8 cellular contexts compared by ENCODE assay signal in the genomic region with DNA sequence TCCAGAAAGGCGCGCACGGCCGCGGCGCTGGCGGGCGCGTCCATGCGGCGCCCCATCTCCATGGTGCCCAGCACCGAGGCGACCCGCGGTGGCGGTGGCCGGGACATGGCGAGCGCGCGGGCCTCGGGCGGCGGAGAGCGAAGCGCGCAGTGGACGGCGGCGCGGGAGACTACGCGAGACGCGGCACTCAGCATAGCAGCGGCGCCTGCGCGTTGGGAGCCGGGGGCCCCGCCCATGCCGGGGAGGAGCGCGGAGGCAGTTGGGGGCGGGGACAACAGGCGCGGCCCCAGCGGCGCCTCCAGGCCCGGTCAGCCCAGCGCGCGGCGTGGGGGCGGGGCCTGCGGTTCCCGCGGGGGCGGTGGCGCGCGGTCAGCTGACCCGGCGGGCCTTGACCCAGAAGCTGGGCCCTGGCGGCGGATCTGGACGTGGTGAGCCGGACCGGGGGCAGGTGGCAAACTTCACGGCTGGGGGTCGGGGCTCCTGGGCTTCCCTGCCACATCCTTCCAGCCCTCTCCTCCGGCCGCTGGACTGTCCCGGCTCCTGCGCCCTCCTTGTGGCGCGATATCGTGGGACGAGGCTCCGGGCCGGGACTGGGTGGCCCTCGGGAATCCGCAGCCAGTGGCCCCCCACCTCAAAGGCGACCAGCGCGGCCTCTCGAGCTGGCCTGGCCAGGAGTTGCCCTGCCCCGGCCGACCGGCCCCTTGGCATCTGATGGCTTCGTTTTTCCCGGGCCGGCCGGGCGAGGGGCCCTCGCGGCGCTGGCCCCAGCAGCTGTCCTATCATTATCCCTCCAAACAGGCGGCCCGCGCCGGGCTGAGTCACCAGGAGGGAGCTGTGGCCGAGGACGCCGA. TPM values are rescaled to one million over a fixed set of nuclear protein-coding genes. Genes with fewer than 3 reads are reported as not detected.
A peak's percentile ranks its signal among the peaks of the same experiment; 100 is the strongest.
DNase-seq lines count a peak whose midpoint lies in the region; ATAC-seq and TF ChIP-seq lines count a peak whose summit lies in the region.

AKR7A2 (minus strand) TSS at position 214 of the 851 bp plus-strand sequence; CDS start at position 194, 20 bp downstream.
SLC66A1 (plus strand) TSS at position 396 of the 851 bp plus-strand sequence. CDS start 5,352 bp downstream, outside the sequence.

- CTCF ChIA-PET in IMR-90 (lab: Yijun Ruan, JAX), result no interaction called here

- H2BK20ac ChIP-seq in IMR-90 (ENCODE audit: low read depth, low read length), result no peak within 1 kb of the TSS

- peak within 1 kb of the TSS; percentile 98 for H3K4me2 ChIP-seq in IMR-90 (ENCODE audit: low read depth, low read length)

- H3K9me3 Mint-ChIP-seq in activated T-cell treated with anti-CD3 and anti-CD28 coated beads, Interleukin-2, amount 50 U/mL, for 24 hours, result no peaks in the 10 kb centered on the region

- H3K27ac ChIP-seq in IMR-90 (ENCODE audit: insufficient read depth, low read length), result peak within 1 kb of the TSS; percentile 87

- H4K20me1 ChIP-seq in IMR-90 (ENCODE audit: insufficient read depth, low read length), result peaks cover 30% of the 10 kb centered on the region

- TF ChIP-seq POLR2A in IMR-90 (IDR thresholded peaks at IDR 0.05; ENCODE audit: low read depth, low read length), result peak; percentile 81

- POLR2A ChIA-PET in IMR-90 (lab: Charles Lee; ENCODE audit: unreplicated experiment), result no interaction called here

- peak within 1 kb of the TSS; percentile 13 for H3K18ac ChIP-seq in IMR-90 (ENCODE audit: low read depth, low read length)

- H2BK15ac ChIP-seq in IMR-90 (ENCODE audit: low read depth, low read length), result peak within 1 kb of the TSS; percentile 37; the same call in 1 of the 3 replicates

- H3K4me3 ChIP-seq in IMR-90 (ENCODE audit: insufficient read depth, low read depth, low read length) (peak within 1 kb of the TSS; percentile 96), epithelial cell of proximal tubule (ENCODE audit: low read depth, low read length) (peak within 1 kb of the TSS; percentile 85)

- peaks cover 40% of the 10 kb centered on the region for H3K9me1 ChIP-seq in IMR-90 (ENCODE audit: insufficient read depth, low read length)

- H3K4me1 Mint-ChIP-seq in activated T-cell treated with anti-CD3 and anti-CD28 coated beads, Interleukin-2, amount 50 U/mL, for 24 hours (ENCODE audit: low read depth), result peaks cover 44% of the 10 kb centered on the region

- dilution Hi-C loops in IMR-90 (cut with HindIII; ENCODE audit: low sequenced_read_pairs, unreplicated experiment), result no loop called here

- ATAC-seq in GM21529 (IDR thresholded peaks at IDR 0.05; ENCODE audit: unreplicated experiment), result peak; percentile 59
- ATAC-seq in IMR-90 (ENCODE audit: low read depth), result peak; percentile 93

- peak within 1 kb of the TSS; percentile 65 for H4K5ac ChIP-seq in IMR-90 (ENCODE audit: low read depth, low read length)

- no peaks in the 10 kb centered on the region for H3K27me3 Mint-ChIP-seq in activated T-cell treated with anti-CD3 and anti-CD28 coated beads, Interleukin-2, amount 50 U/mL, for 24 hours

- H2AK9ac ChIP-seq in IMR-90 (replicated peaks; ENCODE audit: low read depth, low read length, poor library complexity), result peak within 1 kb of the TSS; percentile 99

- BruUV-seq in IMR-90 (replicated peaks; lab: Mats Ljungman, UMichigan), result TSS peak; percentile 47

- peaks cover 27% of the 10 kb centered on the region for H3K4me1 ChIP-seq in IMR-90 (ENCODE audit: control insufficient read depth, insufficient read depth, low read length)

- H3K23ac ChIP-seq in IMR-90 (ENCODE audit: low read depth, low read length), result peak within 1 kb of the TSS; percentile 84

- H3K79me1 ChIP-seq in IMR-90 (ENCODE audit: low read depth in 1 of 2, low read length in 2 of 2), result peaks cover 27 to 81% of the 10 kb centered on the region in 2 experiments

- peak within 1 kb of the TSS; percentile 87 for H3K4me3 Mint-ChIP-seq in activated T-cell treated with anti-CD3 and anti-CD28 coated beads, Interleukin-2, amount 50 U/mL, for 24 hours

- no peaks in the 10 kb centered on the region for H3K27me3 ChIP-seq in IMR-90 (ENCODE audit: control insufficient read depth, insufficient read depth, low read length)

- H3K14ac ChIP-seq in IMR-90 (replicated peaks; ENCODE audit: low read depth, low read length), result peak within 1 kb of the TSS; percentile 87

- H2BK120ac ChIP-seq in IMR-90 (ENCODE audit: low read depth, low read length), result peak within 1 kb of the TSS; percentile 18; the same call in 1 of the 2 replicates

- WGBS in IMR-90 (ENCODE audit: extremely low coverage in 2 of 2, insufficient read length in 1 of 2), 2 experiments, result 1% methylated on average over 40 of the region's 105 CpGs; no CpG with 5 or more reads in 1 of the 2 experiments

- no peaks in the 10 kb centered on the region for H3K9me3 ChIP-seq in IMR-90 (ENCODE audit: control insufficient read depth, insufficient read depth, low read length)

- H3K9ac ChIP-seq in IMR-90 (ENCODE audit: low read depth, low read length), result peak within 1 kb of the TSS; percentile 85

- peak within 1 kb of the TSS; percentile 64 to 80; a peak in 3 of 4 replicates for H4K8ac ChIP-seq in IMR-90 (ENCODE audit: low read depth in 2 of 2, low read length in 2 of 2)

- H4K91ac ChIP-seq in IMR-90 (ENCODE audit: insufficient read depth, low read depth, low read length), result peak within 1 kb of the TSS; percentile 78; the same call in 1 of the 2 replicates

- intact Hi-C loops in IMR-90 (cut with micrococcal nuclease), result loop anchor here (5.0 kb wide), 1 partner anchor 60 kb away; the partner anchor contains the start of genes EMC1 and MRTO4

- H2AK5ac ChIP-seq in IMR-90 (ENCODE audit: low read depth, low read length), result peak within 1 kb of the TSS; percentile 83

- TF ChIP-seq CTCF in IMR-90 (conservative IDR thresholded peaks at IDR 0.05; ENCODE audit: low read depth, low read length) (no peak), epithelial cell of proximal tubule (conservative IDR thresholded peaks at IDR 0.05; ENCODE audit: low read depth, low read length) (no peak)

- peaks cover 15% of the 10 kb centered on the region for H3K36me3 ChIP-seq in IMR-90 (ENCODE audit: control insufficient read depth, insufficient read depth, low read length)

- TF ChIP-seq RAD21 in IMR-90 (IDR thresholded peaks at IDR 0.05; ENCODE audit: low read length), result no peak

- H2AFZ ChIP-seq in IMR-90 (replicated peaks; ENCODE audit: low read length, poor library complexity), result peak within 1 kb of the TSS; percentile 96

- peak within 1 kb of the TSS; percentile 71 for H2BK5ac ChIP-seq in IMR-90 (ENCODE audit: low read depth, low read length, poor library complexity, severe bottlenecking)

- peak within 1 kb of the TSS; percentile 75 for H3K4ac ChIP-seq in IMR-90 (ENCODE audit: low read depth, low read length)

- H3K27ac Mint-ChIP-seq in activated T-cell treated with anti-CD3 and anti-CD28 coated beads, Interleukin-2, amount 50 U/mL, for 24 hours, result peak within 1 kb of the TSS; percentile 87

- DNase-seq in DMS 273 treated with DMSO at 0.1 percent for 48 hours (lab: John Stamatoyannopoulos, UW) (peak; percentile 55), IMR-90 (peak; percentile 89), OCI-M1 (lab: John Stamatoyannopoulos, UW) (peak; percentile 97), epithelial cell of proximal tubule (ENCODE audit: low read depth) (no peak), mucosa of gallbladder (ENCODE audit: low spot score) (peak; percentile 93)
- DNase-seq in activated T-cell treated with anti-CD3 and anti-CD28 coated beads, Interleukin-2, amount 50 U/mL, for 24 hours, result peak; percentile 96
- DNase-seq in stimulated activated CD8-positive, alpha-beta memory T cell treated with anti-CD3 and anti-CD28 coated beads, Interleukin-4, amount 100 ng/mL, for 24 hours (ENCODE audit: low read depth), result peak; percentile 83

- in situ Hi-C loops in IMR-90 (cut with MboI; ENCODE audit: low sequenced_read_pairs), result no loop called here

- H3K36me3 Mint-ChIP-seq in activated T-cell treated with anti-CD3 and anti-CD28 coated beads, Interleukin-2, amount 50 U/mL, for 24 hours (ENCODE audit: low read depth), result peaks cover 25% of the 10 kb centered on the region

- peak within 1 kb of the TSS; percentile 51 for H3K56ac ChIP-seq in IMR-90 (ENCODE audit: extremely low read depth, insufficient read depth, low read length)

TF ChIP-seq in IMR-90, 13 proteins besides CTCF, POLR2A, EP300 and RAD21:
- peak; percentile 61 for TF ChIP-seq FOS (IDR thresholded peaks at IDR 0.05; ENCODE audit: low read depth, low read length)
- TF ChIP-seq, protein P1, sequence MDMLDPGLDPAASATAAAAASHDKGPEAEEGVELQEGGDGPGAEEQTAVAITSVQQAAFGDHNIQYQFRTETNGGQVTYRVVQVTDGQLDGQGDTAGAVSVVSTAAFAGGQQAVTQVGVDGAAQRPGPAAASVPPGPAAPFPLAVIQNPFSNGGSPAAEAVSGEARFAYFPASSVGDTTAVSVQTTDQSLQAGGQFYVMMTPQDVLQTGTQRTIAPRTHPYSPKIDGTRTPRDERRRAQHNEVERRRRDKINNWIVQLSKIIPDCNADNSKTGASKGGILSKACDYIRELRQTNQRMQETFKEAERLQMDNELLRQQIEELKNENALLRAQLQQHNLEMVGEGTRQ (IDR thresholded peaks at IDR 0.05; ENCODE audit: low read depth, low read length), result peak; percentile 92
- TF ChIP-seq BHLHE40 (IDR thresholded peaks at IDR 0.05; ENCODE audit: low read depth, low read length), result no peak
- peak; percentile 76 for TF ChIP-seq MXI1 (IDR thresholded peaks at IDR 0.05; ENCODE audit: borderline replicate concordance, low read depth, low read length)
- TF ChIP-seq MAZ (IDR thresholded peaks at IDR 0.05; ENCODE audit: borderline replicate concordance, low read depth, low read length), result peak; percentile 92; the same call in 1 of the 2 replicates
- no peak for TF ChIP-seq SMC3 (IDR thresholded peaks at IDR 0.05; ENCODE audit: low read depth, low read length)
TF ChIP-seq in IMR-90: peak in this region for 4.

RNA-seq across cellular contexts. Expression of gene AKR7A2, which starts in this region (rescaled TPM):
- total RNA-seq in IMR-90 (2012; rRNA removed) (50.5 and 60.2 TPM in 2 replicates), epithelial cell of proximal tubule (92.4 and 102 TPM in 2 replicates), mucosa of gallbladder (104 TPM)
- polyA plus RNA-seq in IMR-90 (2012; rRNA removed), result 55.8 and 70.8 TPM in 2 replicates
- 67.7 and 109 TPM in 2 replicates for polyA plus RNA-seq in IMR-90 (2012; cell fraction: cytosol; rRNA removed)
- 26.6 and 48.2 TPM in 2 replicates for polyA plus RNA-seq in IMR-90 (2012; cell fraction: nucleus; rRNA removed; ENCODE audit: low replicate concordance)

RNA-seq across cellular contexts. Expression of gene SLC66A1, which starts in this region (rescaled TPM):
- total RNA-seq in IMR-90 (2012; rRNA removed) (6.8 and 7.5 TPM in 2 replicates), epithelial cell of proximal tubule (21.7 and 23.7 TPM in 2 replicates), mucosa of gallbladder (19.9 TPM)
- polyA plus RNA-seq in IMR-90 (2012; rRNA removed), result 18.9 and 22.3 TPM in 2 replicates
- 14.6 and 25.7 TPM in 2 replicates for polyA plus RNA-seq in IMR-90 (2012; cell fraction: cytosol; rRNA removed)
- 15.3 and 31.2 TPM in 2 replicates for polyA plus RNA-seq in IMR-90 (2012; cell fraction: nucleus; rRNA removed; ENCODE audit: low replicate concordance)
